Comparison of ENCODE assay signal across 4 cellular contexts in the genomic region with DNA sequence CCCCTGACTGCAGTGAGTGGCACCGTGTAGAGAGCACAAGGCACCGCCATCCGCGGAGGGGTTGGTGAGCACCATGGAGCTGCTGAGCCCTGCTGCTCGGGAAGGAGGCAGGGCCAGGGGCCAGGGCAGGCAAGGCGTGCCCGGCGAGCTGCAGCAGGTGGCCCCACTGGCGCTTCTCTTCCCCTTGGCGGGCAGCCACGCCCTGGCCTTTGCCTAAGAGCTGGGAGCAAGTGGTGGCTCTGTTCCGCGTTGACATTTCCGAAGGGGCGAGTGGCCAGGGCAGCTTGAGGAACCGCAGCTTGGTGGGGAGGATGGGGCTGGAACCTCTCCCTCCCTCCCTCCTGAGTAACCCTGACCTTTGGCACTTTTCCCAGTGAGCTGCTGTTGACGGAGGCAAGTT.
A peak's percentile ranks its signal among the peaks of the same experiment; 100 is the strongest.
DNase-seq lines count a peak whose midpoint lies in the region; ATAC-seq and TF ChIP-seq lines count a peak whose summit lies in the region.
"Not testable (repeated sequence)": the region's sequence is repeated elsewhere in the genome, so short reads cannot be mapped to it uniquely, and the experiment has no call there.

No MANE protein-coding gene starts in this region.

- H3K9me3 ChIP-seq in heart left ventricle, psoas muscle: not testable (repeated sequence)

- H3K27ac ChIP-seq in heart left ventricle, psoas muscle: not testable (repeated sequence)

- peak; percentile 63 for ATAC-seq in Right ventricle myocardium inferior
- peak in 3 of 4 donors; percentile 19 to 62 (median 28) for ATAC-seq in heart left ventricle
- ATAC-seq in left ventricle myocardium superior, result peak; percentile 32
- peak; percentile 49 to 62 (median 50) for ATAC-seq in psoas muscle

- not testable (repeated sequence) for H3K36me3 ChIP-seq in heart left ventricle; psoas muscle (ENCODE audit: insufficient read depth in 1 of 2, low read depth in 1 of 2)

- intact Hi-C loops in Right ventricle myocardium inferior (cut with DNase I); heart left ventricle (cut with DNase I); left ventricle myocardium superior (cut with micrococcal nuclease); psoas muscle (cut with DNase I): not testable (repeated sequence)

- H3K4me3 ChIP-seq in heart left ventricle, psoas muscle: not testable (repeated sequence)

- not testable (repeated sequence) for H3K27me3 ChIP-seq in heart left ventricle; psoas muscle (ENCODE audit: insufficient read depth in 3 of 3, low read length in 2 of 3)

- TF ChIP-seq CTCF in heart left ventricle (IDR thresholded peaks at IDR 0.05); psoas muscle (IDR thresholded peaks at IDR 0.05): not testable (repeated sequence)

- H3K4me1 ChIP-seq in heart left ventricle, psoas muscle: not testable (repeated sequence)

- not testable (repeated sequence) for DNase-seq in Right ventricle myocardium inferior (ENCODE audit: missing footprints); heart left ventricle; left ventricle myocardium superior; psoas muscle

- TF ChIP-seq POLR2A in heart left ventricle (IDR thresholded peaks at IDR 0.05), result not testable (repeated sequence)

- no CpG with 5 or more reads among the region's 17 CpGs for WGBS in heart left ventricle, 4 donors
- WGBS in psoas muscle, 3 donors, result no CpG with 5 or more reads among the region's 17 CpGs
